Comparison of ENCODE assay signal across 9 cellular contexts in genomic region chr5:774304-774703, GRCh38. TPM values are rescaled to one million over a fixed set of nuclear protein-coding genes. Genes with fewer than 3 reads are reported as not detected.
DNase-seq lines count a peak whose midpoint lies in the region; ATAC-seq and TF ChIP-seq lines count a peak whose summit lies in the region.
"Not testable (repeated sequence)": the region's sequence is repeated elsewhere in the genome, so short reads cannot be mapped to it uniquely, and the experiment has no call there.
"Had no signal": no experiment of that assay in that cellular context is flagged by ENCODE, and none has a peak within 500 bp of the region (broad histone marks: within the 10 kb centered on the region; RNA-seq: fewer than 3 reads in every experiment).

No MANE protein-coding gene starts in this region.

- H3K36me3 Mint-ChIP-seq in activated CD4-positive, alpha-beta T cell treated with anti-CD3 and anti-CD28 coated beads, Interleukin-2, amount 10 ng/mL, durations not matched to agents 24 days and 14 days (ENCODE audit: low read depth): not testable (repeated sequence)

- not testable (repeated sequence) for H3K4me3 ChIP-seq in H7 (ENCODE audit: insufficient read depth, low read depth, low read length); heart left ventricle; osteoblast (ENCODE audit: insufficient read depth, low read length)

- not testable (repeated sequence) for H3K9me3 ChIP-seq in heart left ventricle; osteoblast (ENCODE audit: low read depth, low read length)

- not testable (repeated sequence) for H3K36me3 ChIP-seq in H7 (replicated peaks; ENCODE audit: control insufficient read depth, insufficient read depth, low read length); osteoblast (ENCODE audit: insufficient read depth, low read length)
- H3K36me3 ChIP-seq in heart left ventricle: peaks cover 0 to 10% (median 0%) of the 10 kb centered on the region in 9 donors

- not testable (repeated sequence) for TF ChIP-seq POLR2A in heart left ventricle (IDR thresholded peaks at IDR 0.05)

- H3K4me1 Mint-ChIP-seq in activated CD4-positive, alpha-beta T cell treated with anti-CD3 and anti-CD28 coated beads, Interleukin-2, amount 10 ng/mL, durations not matched to agents 24 days and 14 days: not testable (repeated sequence)

- not testable (repeated sequence) for H3K27me3 ChIP-seq in H7 (ENCODE audit: control insufficient read depth, insufficient read depth, low read length); heart left ventricle; layer of hippocampus (ENCODE audit: control insufficient read depth, insufficient read depth, low read length); osteoblast (ENCODE audit: insufficient read depth, low read length)

- H3K4me3 Mint-ChIP-seq in activated CD4-positive, alpha-beta T cell treated with anti-CD3 and anti-CD28 coated beads, Interleukin-2, amount 10 ng/mL, durations not matched to agents 24 days and 14 days: not testable (repeated sequence)

- intact Hi-C loops in activated CD4-positive, alpha-beta T cell treated with anti-CD3 and anti-CD28 coated beads, Interleukin-2, amount 10 ng/mL, durations not matched to agents 24 days and 14 days (cut with micrococcal nuclease): loop anchor here (10.0 kb wide), 1 partner anchor 90 kb away; no protein-coding TSS in a partner anchor
- intact Hi-C loops in heart left ventricle (cut with DNase I): loop anchor here in 3 of 10 donors (5.0 to 10.0 kb wide), 3 partner anchors 90 to 100 kb away; no protein-coding TSS in a partner anchor

- TF ChIP-seq CTCF in heart left ventricle (IDR thresholded peaks at IDR 0.05); osteoblast (IDR thresholded peaks at IDR 0.05; ENCODE audit: extremely low read depth, low read depth, low read length): not testable (repeated sequence)

- not testable (repeated sequence) for H3K9me3 Mint-ChIP-seq in activated CD4-positive, alpha-beta T cell treated with anti-CD3 and anti-CD28 coated beads, Interleukin-2, amount 10 ng/mL, durations not matched to agents 24 days and 14 days

- not testable (repeated sequence) for H3K79me2 ChIP-seq in osteoblast (ENCODE audit: insufficient read depth, low read length)

- not testable (repeated sequence) for H2AFZ ChIP-seq in osteoblast (ENCODE audit: low read length)

- WGBS in heart left ventricle, 4 donors: 86 to 100% (median 92%) methylated on average over 2 to 6 of the region's 6 CpGs

- not testable (repeated sequence) for H3K27ac Mint-ChIP-seq in activated CD4-positive, alpha-beta T cell treated with anti-CD3 and anti-CD28 coated beads, Interleukin-2, amount 10 ng/mL, durations not matched to agents 24 days and 14 days

- peak overlapping the region; percentile 4 for H3K27ac ChIP-seq in caudate nucleus (ENCODE audit: low read depth, low read length)
- H3K27ac ChIP-seq in heart left ventricle; osteoblast (ENCODE audit: low read depth, low read length): not testable (repeated sequence)
- peak overlapping the region; percentile 57 for H3K27ac ChIP-seq in layer of hippocampus (ENCODE audit: low read depth, low read length)

- ATAC-seq in heart left ventricle: not testable (repeated sequence)

- DNase-seq in ELF-1 (ENCODE audit: low read depth, low spot score): peak; percentile 7
- DNase-seq in H7: peak; percentile 80
- peak; percentile 35 for DNase-seq in activated CD4-positive, alpha-beta T cell treated with anti-CD3 and anti-CD28 coated beads, Interleukin-2, amount 10 ng/mL, durations not matched to agents 24 days and 14 days
- not testable (repeated sequence) for DNase-seq in caudate nucleus (lab: John Stamatoyannopoulos, UW)
- peak in 3 of 5 donors; percentile 20 to 33 (median 30) for DNase-seq in heart left ventricle
- DNase-seq in osteoblast (ENCODE audit: insufficient read length, low spot score, missing footprints): peak; percentile 62

- H3K27me3 Mint-ChIP-seq in activated CD4-positive, alpha-beta T cell treated with anti-CD3 and anti-CD28 coated beads, Interleukin-2, amount 10 ng/mL, durations not matched to agents 24 days and 14 days: not testable (repeated sequence)

- peaks cover 0 to 46% (median 1%) of the 10 kb centered on the region in 12 donors for H3K4me1 ChIP-seq in heart left ventricle
- not testable (repeated sequence) for H3K4me1 ChIP-seq in osteoblast (ENCODE audit: insufficient read depth, low read length)

- not testable (repeated sequence) for H4K20me1 ChIP-seq in osteoblast (ENCODE audit: insufficient read depth, low read length)

- not testable (repeated sequence) for H3K4me2 ChIP-seq in osteoblast (ENCODE audit: insufficient read depth, low read length)

RNA-seq across cellular contexts. Expression of gene ZDHHC11B, which starts 10.2 kb away (rescaled TPM):
- total RNA-seq in H7 (2014; rRNA removed; shearing (Covaris generic)): 0.07 and 0.33 TPM in 2 replicates
- total RNA-seq in activated CD4-positive, alpha-beta T cell treated with anti-CD3 and anti-CD28 coated beads, Interleukin-2, amount 10 ng/mL, durations not matched to agents 24 days and 14 days: not detected in 2 replicates
- total RNA-seq in heart left ventricle: 10 to 100 TPM in 5 of 9 donors, 1 to 10 TPM in 4; 5.1 to 26.5 (median 10.2) TPM
- polyA plus RNA-seq in heart left ventricle: 1 to 10 TPM; 3.0 to 8.8 TPM
- not detected in 2 replicates for total RNA-seq in osteoblast
- total RNA-seq: GM23248 had no signal
- polyA plus RNA-seq: CD4-positive, CD25-positive, alpha-beta regulatory T cell; GM23248 had no signal
